27 cellular contexts compared by ENCODE assay signal in genomic region chr11:11836676-11837231, GRCh38.
"Had no signal": no experiment of that assay in that cellular context is flagged by ENCODE, and none has a peak within 500 bp of the region (broad histone marks: within the 10 kb centered on the region; RNA-seq: fewer than 3 reads in every experiment).

No MANE protein-coding gene starts in this region.

- H3K4me3 ChIP-seq: dorsolateral prefrontal cortex, hepatocyte, lung, psoas muscle, spleen, testis, tibial nerve, upper lobe of right lung, vagina had no signal

- H3K9me3 Mint-ChIP-seq: naive B cell; stimulated activated memory B cell treated with anti-CD40 and anti-IgM and Interleukin-4, amounts not matched to agents 10 μg/mL and 1 μg/mL and 100 μg/mL, for 72 hours; stimulated activated naive CD8-positive, alpha-beta T cell treated with anti-CD3 and anti-CD28 coated beads, Interleukin-15, Interleukin-2, amounts not matched to agents 100 ng/mL and 50 ng/mL, for 24 hours had no signal

- H3K4me3 Mint-ChIP-seq: naive B cell; nephron; stimulated activated memory B cell treated with anti-CD40 and anti-IgM and Interleukin-4, amounts not matched to agents 10 μg/mL and 1 μg/mL and 100 μg/mL, for 72 hours; stimulated activated naive CD8-positive, alpha-beta T cell treated with anti-CD3 and anti-CD28 coated beads, Interleukin-15, Interleukin-2, amounts not matched to agents 100 ng/mL and 50 ng/mL, for 24 hours had no signal

- FAIRE-seq: endometrium had no signal

- H3K4me1 Mint-ChIP-seq: nephron; stimulated activated memory B cell treated with anti-CD40 and anti-IgM and Interleukin-4, amounts not matched to agents 10 μg/mL and 1 μg/mL and 100 μg/mL, for 72 hours had no signal

- H3K36me3 ChIP-seq: spleen, tibial nerve, upper lobe of right lung, vagina had no signal

- H3K79me2 ChIP-seq: hepatocyte had no signal

- H3K36me3 Mint-ChIP-seq: naive B cell; stimulated activated memory B cell treated with anti-CD40 and anti-IgM and Interleukin-4, amounts not matched to agents 10 μg/mL and 1 μg/mL and 100 μg/mL, for 72 hours had no signal

- H3K4me1 ChIP-seq: psoas muscle had no signal

- H3K27ac Mint-ChIP-seq: naive B cell; nephron; stimulated activated memory B cell treated with anti-CD40 and anti-IgM and Interleukin-4, amounts not matched to agents 10 μg/mL and 1 μg/mL and 100 μg/mL, for 72 hours; stimulated activated naive CD8-positive, alpha-beta T cell treated with anti-CD3 and anti-CD28 coated beads, Interleukin-15, Interleukin-2, amounts not matched to agents 100 ng/mL and 50 ng/mL, for 24 hours had no signal

- H2AFZ ChIP-seq: hepatocyte had no signal

- ATAC-seq: esophagus mucosa; left colon; left ventricle myocardium superior; psoas muscle; sciatic nerve; stimulated activated memory B cell treated with anti-CD40 and anti-IgM and Interleukin-4, amounts not matched to agents 10 μg/mL and 1 μg/mL and 100 μg/mL, for 72 hours; upper lobe of right lung had no signal

- DNase-seq: cortex of kidney; dorsolateral prefrontal cortex; effector CD8-positive, alpha-beta T cell; foreskin melanocyte; head of caudate nucleus; left colon; left ventricle myocardium superior; mesendoderm; naive B cell; psoas muscle; retina; spleen; stimulated activated CD4-positive, alpha-beta T cell treated with anti-CD3 and anti-CD28 coated beads, Interleukin-15, amount 100 ng/mL, for 24 hours; stimulated activated CD4-positive, alpha-beta T cell treated with anti-CD3 and anti-CD28 coated beads, Interleukin-1b, Interleukin-23, amount 100 ng/mL, for 48 hours; stimulated activated CD4-positive, alpha-beta T cell treated with anti-CD3 and anti-CD28 coated beads, Interleukin-4, amount 100 ng/mL, for 24 hours; testis; upper lobe of right lung had no signal

- H3K4me2 ChIP-seq: hepatocyte had no signal

- H3K27ac ChIP-seq: dorsolateral prefrontal cortex, hepatocyte, psoas muscle, spleen, testis, tibial nerve, upper lobe of right lung, vagina had no signal

- H3K9me3 ChIP-seq: psoas muscle, spleen, testis, tibial nerve, upper lobe of right lung, vagina had no signal

- H3K27me3 ChIP-seq: dorsolateral prefrontal cortex, hepatocyte, spleen, testis, tibial nerve, upper lobe of right lung, vagina had no signal
